17 cellular contexts compared by ENCODE assay signal in genomic region chr1:7586031-7586941, GRCh38.
A peak's percentile ranks its signal among the peaks of the same experiment; 100 is the strongest.
DNase-seq lines count a peak whose midpoint lies in the region; ATAC-seq and TF ChIP-seq lines count a peak whose summit lies in the region.
"Had no signal": no experiment of that assay in that cellular context is flagged by ENCODE, and none has a peak within 500 bp of the region (broad histone marks: within the 10 kb centered on the region; RNA-seq: fewer than 3 reads in every experiment).

No MANE protein-coding gene starts in this region.

- TF ChIP-seq CTCF in body of pancreas (IDR thresholded peaks at IDR 0.05) (no peak), lower lobe of right lung (IDR thresholded peaks at IDR 0.05) (no peak), tibial artery (IDR thresholded peaks at IDR 0.05) (no peak)

- ATAC-seq in body of pancreas (peak; percentile 45), lower lobe of right lung (no peak), GM18519 (IDR thresholded peaks at IDR 0.05; ENCODE audit: low FRiP score, unreplicated experiment) (no peak)
- ATAC-seq: left lobe of liver, WTC11 had no signal

- H3K27me3 ChIP-seq in body of pancreas (no peaks in the 10 kb centered on the region), lower lobe of right lung (ENCODE audit: low read depth) (no peaks in the 10 kb centered on the region), tibial artery (peaks cover 0 to 38% of the 10 kb centered on the region in 2 donors)

- H3K4me1 ChIP-seq in body of pancreas (peaks cover 13% of the 10 kb centered on the region), lower lobe of right lung (no peaks in the 10 kb centered on the region), tibial artery (peaks cover 0 to 3% (median 0%) of the 10 kb centered on the region in 4 donors)

- intact Hi-C loops in body of pancreas (cut with DNase I), result no loop called here
- intact Hi-C loops in lower lobe of right lung (cut with DNase I), result no loop called here
- intact Hi-C loops in tibial artery (cut with DNase I; ENCODE audit: low total_unique reads), result no loop called here

- H3K4me3 ChIP-seq in body of pancreas (no peak overlapping the region), lower lobe of right lung (no peak overlapping the region), tibial artery (no peak overlapping the region)

- H3K27ac ChIP-seq in body of pancreas (no peak overlapping the region), lower lobe of right lung (no peak overlapping the region), tibial artery (no peak overlapping the region)

- H3K9me3 ChIP-seq in body of pancreas (no peaks in the 10 kb centered on the region), lower lobe of right lung (no peaks in the 10 kb centered on the region), tibial artery (no peaks in the 10 kb centered on the region)

- DNase-seq in activated effector memory CD4-positive, alpha-beta T cell treated with anti-CD3 and anti-CD28 coated beads, Interleukin-2, amount 50 U/mL, for 16 hours, result peak; percentile 60
- DNase-seq in activated effector memory CD4-positive, alpha-beta T cell treated with Interleukin-2 at 50 U/mL for 16 hours, result no peak
- peak in 1 of 4 donors; percentile 40 for DNase-seq in body of pancreas
- peak; percentile 28 for DNase-seq in lower lobe of right lung
- DNase-seq in tibial artery, result peak; percentile 16 to 55
- no peak for DNase-seq in NK-92 treated with Interleukin-12 subunit alpha and Interleukin-12 subunit beta, amount 100 ng/mL, for 24 hours (lab: John Stamatoyannopoulos, UW)
- DNase-seq in NCI-H446 treated with DMSO at 0.1 percent for 48 hours (lab: John Stamatoyannopoulos, UW), result no peak
- DNase-seq: activated CD8-positive, alpha-beta memory T cell treated with anti-CD3 and anti-CD28 coated beads for 24 hours; cerebellar nuclear complex; DMS53; NCI-H1092 treated with DMSO at 0.1 percent for 48 hours; NCI-H2171; NCI-H774; stimulated activated naive CD4-positive, alpha-beta T cell had no signal

- H3K36me3 ChIP-seq in body of pancreas (replicated peaks in 1 of 2; ENCODE audit: insufficient read depth in 1 of 2, low read depth in 2 of 2) (no peaks in the 10 kb centered on the region), lower lobe of right lung (no peaks in the 10 kb centered on the region), tibial artery (no peaks in the 10 kb centered on the region)

- 46% methylated on average over 24 to 26 of the region's 26 CpGs for WGBS in body of pancreas, 2 donors

- TF ChIP-seq POLR2A in body of pancreas (IDR thresholded peaks at IDR 0.05), result no peak

Comparison
In these comparisons a context has a peak if more than half of its experiments do, and no peak if none do; other contexts are left out.
1. DNase-seq: peak in activated effector memory CD4-positive, alpha-beta T cell treated with anti-CD3 and anti-CD28 coated beads, Interleukin-2, amount 50 U/mL, for 16 hours (single experiment), lower lobe of right lung (single experiment) and tibial artery (2 of 2); none in activated effector memory CD4-positive, alpha-beta T cell treated with Interleukin-2 at 50 U/mL for 16 hours (single experiment), NK-92 treated with Interleukin-12 subunit alpha and Interleukin-12 subunit beta, amount 100 ng/mL, for 24 hours (single experiment) and NCI-H446 treated with DMSO at 0.1 percent for 48 hours (single experiment).